Comparison of ENCODE assay signal across 8 cellular contexts in genomic region chr16:18759598-18760520, GRCh38. TPM values are rescaled to one million over a fixed set of nuclear protein-coding genes. Genes with fewer than 3 reads are reported as not detected.
A peak's percentile ranks its signal among the peaks of the same experiment; 100 is the strongest.
DNase-seq lines count a peak whose midpoint lies in the region; ATAC-seq and TF ChIP-seq lines count a peak whose summit lies in the region.
"Not testable (repeated sequence)": the region's sequence is repeated elsewhere in the genome, so short reads cannot be mapped to it uniquely, and the experiment has no call there.

No MANE protein-coding gene starts in this region.

- DNase-seq in GM04503 (ENCODE audit: low read depth) = peak; percentile 0
- DNase-seq in HCEC 1CT = peak; percentile 1
- peak; percentile 2 to 36 (median 20) for DNase-seq in NCI-H1417 (lab: John Stamatoyannopoulos, UW)
- DNase-seq in T-helper 17 cell = peak in 2 of 3 donors; percentile 26 to 33
- DNase-seq in activated naive CD4-positive, alpha-beta T cell treated with anti-CD3 and anti-CD28 coated beads for 36 hours = peak; percentile 66
- DNase-seq in fibroblast of the aortic adventitia (ENCODE audit: low read depth) = peak; percentile 5
- DNase-seq in substantia nigra (lab: John Stamatoyannopoulos, UW) = peak in 28 of 49 donors; percentile 0 to 42 (median 8)

- H3K4me1 Mint-ChIP-seq in T-helper 17 cell = peaks cover 17% of the 10 kb centered on the region
- H3K4me1 Mint-ChIP-seq in activated naive CD4-positive, alpha-beta T cell treated with anti-CD3 and anti-CD28 coated beads for 36 hours (ENCODE audit: low read depth); nephron: not testable (repeated sequence)

- H3K36me3 Mint-ChIP-seq in T-helper 17 cell (ENCODE audit: low read depth); activated naive CD4-positive, alpha-beta T cell treated with anti-CD3 and anti-CD28 coated beads for 36 hours (ENCODE audit: low read depth); nephron (ENCODE audit: low read depth): not testable (repeated sequence)

- ATAC-seq in T-helper 17 cell = peak; percentile 89

- H3K4me3 ChIP-seq in fibroblast of the aortic adventitia (ENCODE audit: low read depth, low read length) = not testable (repeated sequence)

- not testable (repeated sequence) for H3K27ac ChIP-seq in substantia nigra (ENCODE audit: low read depth, low read length, poor library complexity, severe bottlenecking)

- intact Hi-C loops in activated naive CD4-positive, alpha-beta T cell treated with anti-CD3 and anti-CD28 coated beads for 36 hours (cut with micrococcal nuclease) = not testable (repeated sequence)

- not testable (repeated sequence) for H3K9me3 ChIP-seq in T-helper 17 cell (ENCODE audit: control insufficient read depth, low read length, poor library complexity, severe bottlenecking)

- CTCF ChIA-PET in activated naive CD4-positive, alpha-beta T cell treated with anti-CD3 and anti-CD28 coated beads for 36 hours (lab: Charles Lee) = not testable (repeated sequence)

- H3K4me3 Mint-ChIP-seq in T-helper 17 cell = peak overlapping the region; percentile 12
- not testable (repeated sequence) for H3K4me3 Mint-ChIP-seq in activated naive CD4-positive, alpha-beta T cell treated with anti-CD3 and anti-CD28 coated beads for 36 hours; nephron

- peak overlapping the region; percentile 69 for H3K27ac Mint-ChIP-seq in T-helper 17 cell
- H3K27ac Mint-ChIP-seq in activated naive CD4-positive, alpha-beta T cell treated with anti-CD3 and anti-CD28 coated beads for 36 hours; nephron: not testable (repeated sequence)

- H3K9me3 Mint-ChIP-seq in activated naive CD4-positive, alpha-beta T cell treated with anti-CD3 and anti-CD28 coated beads for 36 hours; nephron: not testable (repeated sequence)

- TF ChIP-seq CTCF in fibroblast of the aortic adventitia (IDR thresholded peaks at IDR 0.05; ENCODE audit: insufficient read depth, low read length) (peak; percentile 42), nephron (IDR thresholded peaks at IDR 0.05; ENCODE audit: unreplicated experiment in 3 of 3) (peak; percentile 53 to 64 (median 61))

- H3K27me3 Mint-ChIP-seq in T-helper 17 cell; activated naive CD4-positive, alpha-beta T cell treated with anti-CD3 and anti-CD28 coated beads for 36 hours (ENCODE audit: low read depth); nephron (ENCODE audit: low read depth): not testable (repeated sequence)

RNA-seq across cellular contexts. Expression of gene RPS15A, which starts 30.3 kb away (rescaled TPM):
- total RNA-seq in T-helper 17 cell = 1,000 to 10,000 TPM; 3,265 to 3,350 TPM
- total RNA-seq in activated naive CD4-positive, alpha-beta T cell treated with anti-CD3 and anti-CD28 coated beads for 36 hours = 1,000 to 10,000 TPM; 2,432 to 2,476 TPM
- total RNA-seq in fibroblast of the aortic adventitia (ENCODE audit: low replicate concordance) = 187 and 2,964 TPM in 2 replicates

RNA-seq across cellular contexts. Expression of gene ARL6IP1, which starts 41.5 kb away (rescaled TPM):
- total RNA-seq in T-helper 17 cell (100 to 1,000 TPM in 1 of 2 donors, 10 to 100 TPM in 1; 99.5 to 104 TPM), fibroblast of the aortic adventitia (ENCODE audit: low replicate concordance) (202 and 240 TPM in 2 replicates)
- total RNA-seq in activated naive CD4-positive, alpha-beta T cell treated with anti-CD3 and anti-CD28 coated beads for 36 hours = 100 to 1,000 TPM; 114 to 123 TPM

Comparison
In these comparisons a context has a peak if more than half of its experiments do, and no peak if none do; other contexts are left out.
1. DNase-seq: peak in every context shown above with its lines; median percentile 66 in activated naive CD4-positive, alpha-beta T cell treated with anti-CD3 and anti-CD28 coated beads for 36 hours; 30 in T-helper 17 cell; 20 in NCI-H1417; 8 in substantia nigra; 5 in fibroblast of the aortic adventitia; 1 in HCEC 1CT; 0 in GM04503.